10 cellular contexts compared by ENCODE assay signal in genomic region chr1:205455581-205456382, GRCh38. TPM values are rescaled to one million over a fixed set of nuclear protein-coding genes. Genes with fewer than 3 reads are reported as not detected.
DNase-seq lines count a peak whose midpoint lies in the region; ATAC-seq and TF ChIP-seq lines count a peak whose summit lies in the region.
"Had no signal": no experiment of that assay in that cellular context is flagged by ENCODE, and none has a peak within 500 bp of the region (broad histone marks: within the 10 kb centered on the region; RNA-seq: fewer than 3 reads in every experiment).

BLACAT1 (minus strand) TSS chr1:205456045.

- no peak for TF ChIP-seq POLR2A in transverse colon (IDR thresholded peaks at IDR 0.05)

- H3K4me1 Mint-ChIP-seq in activated T-helper 1 cell treated with anti-CD3 and anti-CD28 coated beads, Interleukin-12 subunit alpha, Interleukin-12 subunit beta, Interleukin-2, Interleukin-4 antibody, amounts not matched to agents 30 ng/mL and 10 ng/mL and 1 ng/mL, durations not matched to agents 14 hours and 24 hours and 36 hours (ENCODE audit: low read depth) = peaks cover 5% of the 10 kb centered on the region
- peaks cover 15% of the 10 kb centered on the region for H3K4me1 Mint-ChIP-seq in type B pancreatic cell (ENCODE audit: unreplicated experiment)

- H3K4me3 ChIP-seq in right atrium auricular region (peak within 1 kb of the TSS in 1 of 2 donors; percentile 31), transverse colon (peak within 1 kb of the TSS in 2 of 4 donors; percentile 20 to 35)

- ATAC-seq in Right ventricle myocardium inferior = no peak
- no peak for ATAC-seq in HG03460 (IDR thresholded peaks at IDR 0.05; ENCODE audit: unreplicated experiment)

- H3K4me1 ChIP-seq in right atrium auricular region = peaks cover 0 to 26% of the 10 kb centered on the region in 2 donors
- peaks cover 9 to 21% (median 17%) of the 10 kb centered on the region in 4 donors for H3K4me1 ChIP-seq in transverse colon

- no peaks in the 10 kb centered on the region for H3K36me3 Mint-ChIP-seq in activated T-helper 1 cell treated with anti-CD3 and anti-CD28 coated beads, Interleukin-12 subunit alpha, Interleukin-12 subunit beta, Interleukin-2, Interleukin-4 antibody, amounts not matched to agents 30 ng/mL and 10 ng/mL and 1 ng/mL, durations not matched to agents 14 hours and 24 hours and 36 hours (ENCODE audit: low read depth)
- no peaks in the 10 kb centered on the region for H3K36me3 Mint-ChIP-seq in type B pancreatic cell

- 11 to 12% methylated on average over 5 to 51 of the region's 53 CpGs for WGBS in transverse colon (ENCODE audit: low coverage in 1 of 2), 2 donors

- H3K27me3 ChIP-seq in right atrium auricular region (peaks cover 18 to 53% of the 10 kb centered on the region in 2 donors), transverse colon (peaks cover 100% of the 10 kb centered on the region)

- H3K27ac Mint-ChIP-seq in activated T-helper 1 cell treated with anti-CD3 and anti-CD28 coated beads, Interleukin-12 subunit alpha, Interleukin-12 subunit beta, Interleukin-2, Interleukin-4 antibody, amounts not matched to agents 30 ng/mL and 10 ng/mL and 1 ng/mL, durations not matched to agents 14 hours and 24 hours and 36 hours = no peak within 1 kb of the TSS
- peak within 1 kb of the TSS; percentile 66 for H3K27ac Mint-ChIP-seq in type B pancreatic cell

- no peak for TF ChIP-seq EP300 in transverse colon (IDR thresholded peaks at IDR 0.05; ENCODE audit: low read depth)

- H3K9me3 ChIP-seq in right atrium auricular region (no peaks in the 10 kb centered on the region), transverse colon (no peaks in the 10 kb centered on the region)
- H3K9me3 ChIP-seq: heart right ventricle had no signal

- H3K27me3 Mint-ChIP-seq in activated T-helper 1 cell treated with anti-CD3 and anti-CD28 coated beads, Interleukin-12 subunit alpha, Interleukin-12 subunit beta, Interleukin-2, Interleukin-4 antibody, amounts not matched to agents 30 ng/mL and 10 ng/mL and 1 ng/mL, durations not matched to agents 14 hours and 24 hours and 36 hours (ENCODE audit: insufficient read depth) = peaks cover 76% of the 10 kb centered on the region
- H3K27me3 Mint-ChIP-seq in type B pancreatic cell = peaks cover 78% of the 10 kb centered on the region

- no peaks in the 10 kb centered on the region for H3K9me3 Mint-ChIP-seq in activated T-helper 1 cell treated with anti-CD3 and anti-CD28 coated beads, Interleukin-12 subunit alpha, Interleukin-12 subunit beta, Interleukin-2, Interleukin-4 antibody, amounts not matched to agents 30 ng/mL and 10 ng/mL and 1 ng/mL, durations not matched to agents 14 hours and 24 hours and 36 hours
- H3K9me3 Mint-ChIP-seq in type B pancreatic cell = no peaks in the 10 kb centered on the region

- DNase-seq in Right ventricle myocardium inferior (ENCODE audit: missing footprints) (peak; percentile 35), right atrium auricular region (ENCODE audit: low spot score) (no peak), left kidney (ENCODE audit: low read depth, low spot score) (peak; percentile 46), type B pancreatic cell (ENCODE audit: extremely low spot score, unreplicated experiment) (no peak), transverse colon (no peak), NCI-H226 (no peak)
- DNase-seq in activated T-helper 1 cell treated with anti-CD3 and anti-CD28 coated beads, Interleukin-12 subunit alpha, Interleukin-12 subunit beta, Interleukin-2, Interleukin-4 antibody, amounts not matched to agents 30 ng/mL and 10 ng/mL and 1 ng/mL, durations not matched to agents 14 hours and 24 hours and 36 hours (ENCODE audit: low spot score) = no peak
- DNase-seq: heart right ventricle, NCI-H1105 had no signal

- no peaks in the 10 kb centered on the region for H3K36me3 ChIP-seq in right atrium auricular region
- no peaks in the 10 kb centered on the region for H3K36me3 ChIP-seq in transverse colon
- H3K36me3 ChIP-seq: heart right ventricle had no signal

- H3K27ac ChIP-seq in right atrium auricular region (no peak within 1 kb of the TSS), transverse colon (no peak within 1 kb of the TSS)
- H3K27ac ChIP-seq: heart right ventricle had no signal

- in situ Hi-C loops in transverse colon (cut with MboI; ENCODE audit: low pct_ligation_motif_present in 1 of 4, low pct_unique_long_range_greater_than_20kb in 1 of 4, low sequenced_read_pairs in 3 of 4) = no loop called here

- TF ChIP-seq CTCF in right atrium auricular region (IDR thresholded peaks at IDR 0.05) (no peak), type B pancreatic cell (conservative IDR thresholded peaks at IDR 0.05) (no peak), transverse colon (IDR thresholded peaks at IDR 0.05) (no peak)

- intact Hi-C loops in Right ventricle myocardium inferior (cut with DNase I) = no loop called here
- intact Hi-C loops in activated T-helper 1 cell treated with anti-CD3 and anti-CD28 coated beads, Interleukin-12 subunit alpha, Interleukin-12 subunit beta, Interleukin-2, Interleukin-4 antibody, amounts not matched to agents 30 ng/mL and 10 ng/mL and 1 ng/mL, durations not matched to agents 14 hours and 24 hours and 36 hours (cut with micrococcal nuclease) = no loop called here
- intact Hi-C loops in transverse colon (cut with DNase I; ENCODE audit: low total_unique reads) = no loop called here

- peak within 1 kb of the TSS; percentile 53 for H3K4me3 Mint-ChIP-seq in activated T-helper 1 cell treated with anti-CD3 and anti-CD28 coated beads, Interleukin-12 subunit alpha, Interleukin-12 subunit beta, Interleukin-2, Interleukin-4 antibody, amounts not matched to agents 30 ng/mL and 10 ng/mL and 1 ng/mL, durations not matched to agents 14 hours and 24 hours and 36 hours
- peak within 1 kb of the TSS; percentile 88 for H3K4me3 Mint-ChIP-seq in type B pancreatic cell

RNA-seq across cellular contexts. Expression of gene BLACAT1, which starts in this region (rescaled TPM):
- total RNA-seq in Right ventricle myocardium inferior (not detected), right atrium auricular region (under 1 TPM; 0.24 to 0.26 TPM), type B pancreatic cell (ENCODE audit: low replicate concordance) (2.4 and 6.8 TPM in 2 replicates), transverse colon (under 1 TPM in 1 of 4 donors, not detected in 3; 0.48 TPM)
- 0.16 and 0.24 TPM in 2 replicates for total RNA-seq in activated T-helper 1 cell treated with anti-CD3 and anti-CD28 coated beads, Interleukin-12 subunit alpha, Interleukin-12 subunit beta, Interleukin-2, Interleukin-4 antibody, amounts not matched to agents 30 ng/mL and 10 ng/mL and 1 ng/mL, durations not matched to agents 14 hours and 24 hours and 36 hours

Comparison
In these comparisons a context has a peak if more than half of its experiments do, and no peak if none do; other contexts are left out.
1. Peak in DNase-seq in Right ventricle myocardium inferior; RNA of the gene not detected or under 1 TPM.